7 cellular contexts compared by ENCODE assay signal in the genomic region with DNA sequence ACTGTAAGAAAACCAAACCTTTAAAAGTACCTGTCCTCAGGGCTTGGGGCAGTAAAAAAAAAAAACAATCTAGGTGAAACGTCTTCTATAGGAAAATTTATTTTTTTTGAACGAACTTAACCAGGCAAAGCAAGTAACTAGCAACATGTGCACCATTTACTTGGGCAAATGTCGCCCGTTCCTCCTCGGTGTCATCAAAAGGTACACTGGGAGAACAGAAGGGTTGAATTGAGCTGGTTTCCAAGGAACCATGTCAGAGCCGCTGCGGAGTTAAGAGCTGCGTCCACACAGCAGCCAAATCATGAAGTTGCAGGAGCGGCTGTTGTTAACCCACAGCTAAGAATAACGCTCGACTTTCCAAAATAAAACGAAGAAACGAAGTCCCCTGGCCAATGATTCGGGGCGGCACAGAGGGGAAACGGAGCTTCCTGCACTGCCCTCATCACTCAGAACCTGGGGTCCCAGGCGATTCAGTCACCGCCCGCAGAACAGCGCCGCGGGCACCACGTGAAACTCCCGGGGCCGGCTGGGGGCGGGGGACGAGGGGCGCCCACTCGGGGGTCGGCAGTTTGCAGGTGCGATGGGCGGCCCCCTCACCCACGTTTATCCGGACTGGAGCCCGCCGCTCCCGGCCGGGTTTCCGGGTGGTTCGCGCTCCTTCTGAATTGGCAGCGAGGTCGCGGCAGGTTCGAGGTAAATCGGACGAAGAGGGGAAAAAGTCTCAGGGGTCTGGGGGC. TPM values are rescaled to one million over a fixed set of nuclear protein-coding genes. Genes with fewer than 3 reads are reported as not detected.
DNase-seq lines count a peak whose midpoint lies in the region; ATAC-seq and TF ChIP-seq lines count a peak whose summit lies in the region.
"Not testable (repeated sequence)": the region's sequence is repeated elsewhere in the genome, so short reads cannot be mapped to it uniquely, and the experiment has no call there.

No MANE protein-coding gene starts in this region.

- not testable (repeated sequence) for H3K36me3 ChIP-seq in WERI-Rb-1; mesodermal cell (ENCODE audit: control insufficient read depth, insufficient read depth, low read length)

- not testable (repeated sequence) for H3K36me3 Mint-ChIP-seq in activated naive CD8-positive, alpha-beta T cell treated with anti-CD3 and anti-CD28 coated beads, Interleukin-2, amount 10 ng/mL, durations not matched to agents 7 days and 5 days

- not testable (repeated sequence) for H3K27me3 Mint-ChIP-seq in activated naive CD8-positive, alpha-beta T cell treated with anti-CD3 and anti-CD28 coated beads, Interleukin-2, amount 10 ng/mL, durations not matched to agents 7 days and 5 days

- 0% methylated on average over 4 of the region's 47 CpGs; no CpG with 5 or more reads in 1 of the 2 experiments for WGBS in mesodermal cell (ENCODE audit: insufficient coverage in 2 of 2), 2 experiments

- peak overlapping the region; percentile 86 for H3K4me3 Mint-ChIP-seq in activated naive CD8-positive, alpha-beta T cell treated with anti-CD3 and anti-CD28 coated beads, Interleukin-2, amount 10 ng/mL, durations not matched to agents 7 days and 5 days

- H3K4me1 Mint-ChIP-seq in activated naive CD8-positive, alpha-beta T cell treated with anti-CD3 and anti-CD28 coated beads, Interleukin-2, amount 10 ng/mL, durations not matched to agents 7 days and 5 days = not testable (repeated sequence)

- not testable (repeated sequence) for H3K9me3 Mint-ChIP-seq in activated naive CD8-positive, alpha-beta T cell treated with anti-CD3 and anti-CD28 coated beads, Interleukin-2, amount 10 ng/mL, durations not matched to agents 7 days and 5 days

- H3K27ac Mint-ChIP-seq in activated naive CD8-positive, alpha-beta T cell treated with anti-CD3 and anti-CD28 coated beads, Interleukin-2, amount 10 ng/mL, durations not matched to agents 7 days and 5 days = peak overlapping the region; percentile 76

- not testable (repeated sequence) for H3K9me3 ChIP-seq in WERI-Rb-1 (ENCODE audit: severe bottlenecking); mesodermal cell (ENCODE audit: control insufficient read depth, low read length)

- not testable (repeated sequence) for TF ChIP-seq CTCF in WERI-Rb-1 (IDR thresholded peaks at IDR 0.05; ENCODE audit: low read depth, low read length); fibroblast of the aortic adventitia (IDR thresholded peaks at IDR 0.05; ENCODE audit: insufficient read depth, low read length)

- POLR2A ChIA-PET in activated naive CD8-positive, alpha-beta T cell treated with anti-CD3 and anti-CD28 coated beads, Interleukin-2, amount 10 ng/mL, durations not matched to agents 7 days and 5 days (lab: Charles Lee) = interaction anchor here (0.7 kb wide), 1 partner anchor 1495 kb away, joined by 3 read pairs; no protein-coding TSS in a partner anchor

- H3K27ac ChIP-seq in WERI-Rb-1; mesodermal cell (ENCODE audit: low read depth, low read length, severe bottlenecking): not testable (repeated sequence)

- H3K4me1 ChIP-seq in mesodermal cell (ENCODE audit: control insufficient read depth, insufficient read depth, low read length, poor library complexity, severe bottlenecking) = not testable (repeated sequence)

- H3K4me3 ChIP-seq in WERI-Rb-1 (ENCODE audit: low read depth, low read length) (peak overlapping the region; percentile 54), fibroblast of the aortic adventitia (ENCODE audit: low read depth, low read length) (peak overlapping the region; percentile 66), mesodermal cell (ENCODE audit: extremely low read depth, insufficient read depth, low read length, poor library complexity, severe bottlenecking) (peak overlapping the region; percentile 50)

- DNase-seq in HK-2 (ENCODE audit: unreplicated experiment) = peak; percentile 10
- peak; percentile 15 for DNase-seq in WERI-Rb-1
- peak; percentile 64 for DNase-seq in activated naive CD8-positive, alpha-beta T cell treated with anti-CD3 and anti-CD28 coated beads, Interleukin-2, amount 10 ng/mL, durations not matched to agents 7 days and 5 days
- DNase-seq in fibroblast of the aortic adventitia (ENCODE audit: low read depth) = not testable (repeated sequence)
- peak; percentile 52 for DNase-seq in stimulated activated CD4-positive, alpha-beta T cell treated with anti-CD3 and anti-CD28 coated beads, Interleukin-15, amount 100 ng/mL, for 24 hours

- ATAC-seq in GM19035 (IDR thresholded peaks at IDR 0.05; ENCODE audit: unreplicated experiment) = peak; percentile 18
- ATAC-seq in activated naive CD8-positive, alpha-beta T cell treated with anti-CD3 and anti-CD28 coated beads, Interleukin-2, amount 10 ng/mL, durations not matched to agents 7 days and 5 days (ENCODE audit: low read depth) = not testable (repeated sequence)

- H3K27me3 ChIP-seq in WERI-Rb-1 (ENCODE audit: insufficient read depth, low read depth, severe bottlenecking) = not testable (repeated sequence)

RNA-seq across cellular contexts. Expression of a gene that starts 53.6 kb away (rescaled TPM):
- total RNA-seq in activated naive CD8-positive, alpha-beta T cell treated with anti-CD3 and anti-CD28 coated beads, Interleukin-2, amount 10 ng/mL, durations not matched to agents 7 days and 5 days = 10 to 100 TPM in 1 of 2 experiments, 1 to 10 TPM in 1; 7.9 to 14.0 TPM
- total RNA-seq in fibroblast of the aortic adventitia (ENCODE audit: low replicate concordance) = 1.5 and 4.9 TPM in 2 replicates
- polyA plus RNA-seq in mesodermal cell (2013, experiment 1 of 2) = 0.85 TPM
- not detected for polyA plus RNA-seq in mesodermal cell (2013, experiment 2 of 2)
